Comparison of ENCODE assay signal across 16 cellular contexts in the genomic region with DNA sequence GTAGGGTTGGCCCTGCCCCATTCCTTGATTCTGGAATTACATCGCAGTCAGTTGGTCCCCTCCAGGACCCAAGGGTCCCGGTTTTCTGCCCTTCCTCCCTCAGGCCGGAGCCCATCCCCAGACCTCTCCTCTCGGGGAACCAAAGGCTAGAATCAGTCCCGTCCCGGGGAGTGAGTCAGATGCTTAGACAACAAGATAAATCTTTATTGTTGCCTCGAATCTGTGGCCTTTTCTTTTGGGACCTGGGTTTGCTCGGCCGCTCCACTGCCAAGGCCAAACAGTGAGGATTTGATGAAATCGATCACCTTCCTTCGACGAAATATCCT. TPM values are rescaled to one million over a fixed set of nuclear protein-coding genes. Genes with fewer than 3 reads are reported as not detected.
A peak's percentile ranks its signal among the peaks of the same experiment; 100 is the strongest.
DNase-seq lines count a peak whose midpoint lies in the region; ATAC-seq and TF ChIP-seq lines count a peak whose summit lies in the region.
"Had no signal": no experiment of that assay in that cellular context is flagged by ENCODE, and none has a peak within 500 bp of the region (broad histone marks: within the 10 kb centered on the region; RNA-seq: fewer than 3 reads in every experiment).

No MANE protein-coding gene starts in this region.

- H3K9me3 Mint-ChIP-seq in endodermal cell (no peaks in the 10 kb centered on the region), nephron (no peaks in the 10 kb centered on the region)
- H3K9me3 Mint-ChIP-seq: activated naive CD8-positive, alpha-beta T cell treated with anti-CD3 and anti-CD28 coated beads, Interleukin-2, amount 50 U/mL, for 24 hours; stimulated activated effector memory CD8-positive, alpha-beta T cell treated with anti-CD3 and anti-CD28 coated beads, Interleukin-12 subunit alpha, Interleukin-12 subunit beta, amount 100 ng/mL, for 72 hours; T-helper 1 cell treated with Interleukin-12 subunit alpha and Interleukin-12 subunit beta and Interleukin-4 antibody, amounts not matched to agents 30 μg/mL and 1 μg/mL, for 36 hours had no signal

- H3K27ac Mint-ChIP-seq in endodermal cell (no peak overlapping the region), nephron (no peak overlapping the region)
- H3K27ac Mint-ChIP-seq: activated naive CD8-positive, alpha-beta T cell treated with anti-CD3 and anti-CD28 coated beads, Interleukin-2, amount 50 U/mL, for 24 hours; stimulated activated effector memory CD8-positive, alpha-beta T cell treated with anti-CD3 and anti-CD28 coated beads, Interleukin-12 subunit alpha, Interleukin-12 subunit beta, amount 100 ng/mL, for 72 hours; T-helper 1 cell treated with Interleukin-12 subunit alpha and Interleukin-12 subunit beta and Interleukin-4 antibody, amounts not matched to agents 30 μg/mL and 1 μg/mL, for 36 hours had no signal

- H3K4me1 ChIP-seq in heart right ventricle (peaks cover 0 to 36% (median 16%) of the 10 kb centered on the region in 9 donors), endodermal cell (ENCODE audit: control insufficient read depth, insufficient read depth, low read length) (no peaks in the 10 kb centered on the region), upper lobe of right lung (peaks cover 3% of the 10 kb centered on the region)

- no peaks in the 10 kb centered on the region for H3K9me3 ChIP-seq in heart right ventricle
- H3K9me3 ChIP-seq in endodermal cell (ENCODE audit: control insufficient read depth, low read length): no peaks in the 10 kb centered on the region
- no peaks in the 10 kb centered on the region for H3K9me3 ChIP-seq in upper lobe of right lung

- H3K36me3 Mint-ChIP-seq in endodermal cell (ENCODE audit: low read depth): no peaks in the 10 kb centered on the region
- no peaks in the 10 kb centered on the region for H3K36me3 Mint-ChIP-seq in nephron (ENCODE audit: low read depth)
- H3K36me3 Mint-ChIP-seq: stimulated activated effector memory CD8-positive, alpha-beta T cell treated with anti-CD3 and anti-CD28 coated beads, Interleukin-12 subunit alpha, Interleukin-12 subunit beta, amount 100 ng/mL, for 72 hours had no signal

- H3K4me1 Mint-ChIP-seq in endodermal cell (peaks cover 8% of the 10 kb centered on the region), nephron (peaks cover 12% of the 10 kb centered on the region)

- whole genome bisulfite sequencing in heart right ventricle, 2 donors: 48 to 57% methylated on average over 12 of the region's 12 CpGs
- WGBS in endodermal cell (ENCODE audit: insufficient coverage in 1 of 2, insufficient read length in 1 of 2), 2 experiments: 88 to 89% methylated on average over 8 to 12 of the region's 12 CpGs

- H3K27me3 Mint-ChIP-seq in endodermal cell (ENCODE audit: insufficient read depth) (peaks cover 35% of the 10 kb centered on the region), nephron (ENCODE audit: low read depth) (peaks cover 16% of the 10 kb centered on the region)

- no peak overlapping the region for H3K9ac ChIP-seq in endodermal cell (ENCODE audit: extremely low read depth, low read length, poor library complexity, severe bottlenecking)

- H3K27ac ChIP-seq in heart right ventricle: peak overlapping the region; percentile 81 to 97 (median 94)
- no peak overlapping the region for H3K27ac ChIP-seq in endodermal cell (ENCODE audit: low read depth, low read length)
- H3K27ac ChIP-seq in upper lobe of right lung: peak overlapping the region; percentile 76

- no peak for DNase-seq in heart right ventricle
- DNase-seq in Right ventricle myocardium inferior (ENCODE audit: missing footprints): no peak
- peak; percentile 54 for DNase-seq in endodermal cell
- no peak for DNase-seq in upper lobe of right lung
- DNase-seq in DMS 273 treated with DMSO at 0.1 percent for 48 hours (lab: John Stamatoyannopoulos, UW): no peak
- DNase-seq in GM03348 (ENCODE audit: low spot score): no peak
- no peak for DNase-seq in NCI-H187 treated with DMSO at 0.1 percent for 48 hours (lab: John Stamatoyannopoulos, UW)
- DNase-seq: activated naive CD8-positive, alpha-beta T cell treated with anti-CD3 and anti-CD28 coated beads, Interleukin-2, amount 50 U/mL, for 24 hours; activated T-cell treated with anti-CD3 and anti-CD28 coated beads, Interleukin-2, amount 50 U/mL, for 1 hour; NCI-H1436 treated with DMSO at 0.1 percent for 48 hours; stimulated activated CD4-positive, alpha-beta T cell treated with anti-CD3 and anti-CD28 coated beads, Interleukin-4, amount 100 ng/mL, for 24 hours had no signal

- peak overlapping the region; percentile 1 to 84 (median 71) for H3K4me3 ChIP-seq in heart right ventricle
- no peak overlapping the region for H3K4me3 ChIP-seq in endodermal cell (ENCODE audit: low read length)
- H3K4me3 ChIP-seq in upper lobe of right lung: peak overlapping the region; percentile 63

- H3K27me3 ChIP-seq in heart right ventricle (peaks cover 0 to 25% (median under 1%) of the 10 kb centered on the region in 7 donors), endodermal cell (ENCODE audit: control insufficient read depth, insufficient read depth, low read length, poor library complexity, severe bottlenecking) (peaks cover 21% of the 10 kb centered on the region), upper lobe of right lung (no peaks in the 10 kb centered on the region)

- no peak for ATAC-seq in heart right ventricle
- ATAC-seq in Right ventricle myocardium inferior: no peak
- ATAC-seq in upper lobe of right lung: no peak
- ATAC-seq: activated naive CD8-positive, alpha-beta T cell treated with anti-CD3 and anti-CD28 coated beads, Interleukin-2, amount 50 U/mL, for 24 hours; stimulated activated effector memory CD8-positive, alpha-beta T cell treated with anti-CD3 and anti-CD28 coated beads, Interleukin-12 subunit alpha, Interleukin-12 subunit beta, amount 100 ng/mL, for 72 hours had no signal

- H3K4me3 Mint-ChIP-seq in endodermal cell (no peak overlapping the region), nephron (peak overlapping the region in 2 of 3 experiments; percentile 63 to 73)
- H3K4me3 Mint-ChIP-seq: activated naive CD8-positive, alpha-beta T cell treated with anti-CD3 and anti-CD28 coated beads, Interleukin-2, amount 50 U/mL, for 24 hours; T-helper 1 cell treated with Interleukin-12 subunit alpha and Interleukin-12 subunit beta and Interleukin-4 antibody, amounts not matched to agents 30 μg/mL and 1 μg/mL, for 36 hours had no signal

- peaks cover 0 to 8% (median 0%) of the 10 kb centered on the region in 9 donors for H3K36me3 ChIP-seq in heart right ventricle
- no peaks in the 10 kb centered on the region for H3K36me3 ChIP-seq in endodermal cell (ENCODE audit: control insufficient read depth, insufficient read depth, low read length)
- H3K36me3 ChIP-seq in upper lobe of right lung: no peaks in the 10 kb centered on the region

- intact Hi-C loops in heart right ventricle (cut with DNase I): loop anchor here in 2 of 10 donors (5.0 kb wide), 2 partner anchors 42 to 93 kb away; partner anchors contain the start of gene CA11 (in 1 of the 2)
- intact Hi-C loops in Right ventricle myocardium inferior (cut with DNase I): no loop called here
- intact Hi-C loops in upper lobe of right lung (cut with DNase I): no loop called here

- TF ChIP-seq CTCF in heart right ventricle (IDR thresholded peaks at IDR 0.05) (no peak), endodermal cell (conservative IDR thresholded peaks at IDR 0.05) (no peak), nephron (IDR thresholded peaks at IDR 0.05; ENCODE audit: unreplicated experiment in 3 of 3) (no peak), upper lobe of right lung (IDR thresholded peaks at IDR 0.05) (no peak)

RNA-seq across cellular contexts. Expression of gene RASIP1, which starts 0.3 kb away (rescaled TPM):
- 10 to 100 TPM; 13.6 to 23.5 (median 15.4) TPM for total RNA-seq in heart right ventricle
- 10 to 100 TPM; 19.9 to 27.3 TPM for polyA plus RNA-seq in heart right ventricle
- total RNA-seq in Right ventricle myocardium inferior: 15.3 TPM
- 1 to 10 TPM; 3.4 to 5.2 TPM for total RNA-seq in endodermal cell
- polyA plus RNA-seq in endodermal cell (2013, experiment 1 of 2): 1.6 TPM
- polyA plus RNA-seq in endodermal cell (2013, experiment 2 of 2): 0.99 TPM
- 54.5 TPM for total RNA-seq in upper lobe of right lung

RNA-seq across cellular contexts. Expression of gene IZUMO1, which starts 6.0 kb away (rescaled TPM):
- total RNA-seq in heart right ventricle (under 1 TPM in 9 of 10 donors, not detected in 1; 0.12 to 0.95 (median 0.68) TPM), Right ventricle myocardium inferior (0.49 TPM), endodermal cell (under 1 TPM; 0.22 to 0.80 TPM), upper lobe of right lung (3.8 TPM)
- polyA plus RNA-seq in heart right ventricle: 1 to 10 TPM in 1 of 2 donors, under 1 TPM in 1; 0.39 to 1.3 TPM
- 0.21 TPM for polyA plus RNA-seq in endodermal cell (2013, experiment 1 of 2)
- polyA plus RNA-seq in endodermal cell (2013, experiment 2 of 2): not detected
- total RNA-seq: H4 had no signal

RNA-seq across cellular contexts. Expression of gene FUT1, which starts 11.8 kb away (rescaled TPM):
- 1 to 10 TPM; 1.8 to 5.7 (median 2.7) TPM for total RNA-seq in heart right ventricle
- polyA plus RNA-seq in heart right ventricle: 1 to 10 TPM; 2.2 to 5.4 TPM
- 2.1 TPM for total RNA-seq in Right ventricle myocardium inferior
- total RNA-seq in endodermal cell: 1 to 10 TPM; 5.4 to 6.3 TPM
- polyA plus RNA-seq in endodermal cell (2013, experiment 1 of 2): 0.93 TPM
- polyA plus RNA-seq in endodermal cell (2013, experiment 2 of 2): 0.46 TPM
- total RNA-seq in upper lobe of right lung: 19.9 TPM

RNA-seq across cellular contexts. Expression of gene FGF21, which starts 14.7 kb away (rescaled TPM):
- not detected for total RNA-seq in heart right ventricle
- polyA plus RNA-seq in heart right ventricle: not detected
- not detected for total RNA-seq in Right ventricle myocardium inferior
- not detected for total RNA-seq in endodermal cell
- not detected for polyA plus RNA-seq in endodermal cell (2013, experiment 1 of 2)
- not detected for polyA plus RNA-seq in endodermal cell (2013, experiment 2 of 2)
- not detected for total RNA-seq in upper lobe of right lung
- total RNA-seq: H4, pulmonary artery endothelial cell had no signal

RNA-seq across cellular contexts. Expression of gene MAMSTR, which starts 21.1 kb away (rescaled TPM):
- total RNA-seq in heart right ventricle (1 to 10 TPM; 1.9 to 7.5 (median 3.4) TPM), Right ventricle myocardium inferior (4.2 TPM), endodermal cell (1 to 10 TPM; 1.9 to 2.3 TPM), upper lobe of right lung (1.2 TPM)
- polyA plus RNA-seq in heart right ventricle: 1 to 10 TPM; 2.4 to 6.4 TPM
- polyA plus RNA-seq in endodermal cell (2013, experiment 1 of 2): 2.0 TPM
- polyA plus RNA-seq in endodermal cell (2013, experiment 2 of 2): 1.2 TPM
